Comparison of ENCODE assay signal across 40 cellular contexts in genomic region chr17:72208832-72209231, GRCh38.
"Had no signal": no experiment of that assay in that cellular context is flagged by ENCODE, and none has a peak within 500 bp of the region (broad histone marks: within the 10 kb centered on the region; RNA-seq: fewer than 3 reads in every experiment).

No MANE protein-coding gene starts in this region.

- H3K36me3 ChIP-seq: adrenal gland, ascending aorta, brain microvascular endothelial cell, breast epithelium, cardiac muscle cell had no signal

- ATAC-seq: activated naive CD4-positive, alpha-beta T cell treated with anti-CD3 and anti-CD28 coated beads, Interleukin-2, amount 50 U/mL, for 72 hours; activated naive CD8-positive, alpha-beta T cell treated with anti-CD3 and anti-CD28 coated beads, Interleukin-2, amount 50 U/mL, for 24 hours; activated T-cell treated with anti-CD3 and anti-CD28 coated beads, Interleukin-2, amount 50 U/mL, for 4 hours; activated T-cell treated with anti-CD3 and anti-CD28 coated beads, Interleukin-2, amount 50 U/mL, for 72 hours; activated T-helper 17 cell treated with anti-CD3 and anti-CD28 coated beads, Interleukin-2, amount 50 U/mL, for 72 hours; body of pancreas had no signal

- FAIRE-seq: astrocyte, bronchial epithelial cell had no signal

- H3K9me3 Mint-ChIP-seq: activated naive CD8-positive, alpha-beta T cell treated with anti-CD3 and anti-CD28 coated beads, Interleukin-2, amount 10 ng/mL, durations not matched to agents 7 days and 5 days; activated T-cell treated with anti-CD3 and anti-CD28 coated beads, Interleukin-2, amount 50 U/mL, for 24 hours; activated T-helper 1 cell treated with anti-CD3 and anti-CD28 coated beads, Interleukin-12 subunit alpha, Interleukin-12 subunit beta, Interleukin-2, Interleukin-4 antibody, amounts not matched to agents 30 ng/mL and 10 ng/mL and 1 ng/mL, durations not matched to agents 14 hours and 24 hours and 36 hours; activated T-helper 2 cell treated with anti-CD3 and anti-CD28 coated beads, Interferon-gamma antibody, Interleukin-2, Interleukin-4, amounts not matched to agents 10 μg/mL and 5 μg/mL and 100 μg/mL, durations not matched to agents 14 hours and 24 hours and 36 hours had no signal

- H3K27ac ChIP-seq: adrenal gland, ascending aorta, body of pancreas, brain microvascular endothelial cell, breast epithelium, cardiac muscle cell had no signal

- H3K4me1 ChIP-seq: adrenal gland, ascending aorta, body of pancreas, breast epithelium had no signal

- H3K27ac Mint-ChIP-seq: activated naive CD4-positive, alpha-beta T cell treated with anti-CD3 and anti-CD28 coated beads for 36 hours; activated naive CD4-positive, alpha-beta T cell treated with anti-CD3 and anti-CD28 coated beads, Interleukin-2, amount 10 ng/mL, durations not matched to agents 7 days and 5 days; activated naive CD4-positive, alpha-beta T cell treated with anti-CD3 and anti-CD28 coated beads, Interleukin-2, amount 50 U/mL, for 24 hours; activated naive CD4-positive, alpha-beta T cell treated with anti-CD3 and anti-CD28 coated beads, Interleukin-2, amount 50 U/mL, for 72 hours; activated naive CD8-positive, alpha-beta T cell; activated naive CD8-positive, alpha-beta T cell treated with anti-CD3 and anti-CD28 coated beads for 36 hours; activated naive CD8-positive, alpha-beta T cell treated with anti-CD3 and anti-CD28 coated beads, Interleukin-2, amount 10 ng/mL, durations not matched to agents 7 days and 5 days; activated naive CD8-positive, alpha-beta T cell treated with anti-CD3 and anti-CD28 coated beads, Interleukin-2, amount 50 U/mL, for 24 hours; activated T-cell treated with anti-CD3 and anti-CD28 coated beads, Interleukin-2, amount 50 U/mL, for 24 hours; activated T-cell treated with anti-CD3 and anti-CD28 coated beads, Interleukin-2, amount 50 U/mL, for 72 hours; activated T-helper 1 cell treated with anti-CD3 and anti-CD28 coated beads, Interleukin-12 subunit alpha, Interleukin-12 subunit beta, Interleukin-2, Interleukin-4 antibody, amounts not matched to agents 30 ng/mL and 10 ng/mL and 1 ng/mL, durations not matched to agents 14 hours and 24 hours and 36 hours; activated T-helper 17 cell treated with anti-CD3 and anti-CD28 coated beads, Interleukin-2, amount 50 U/mL, for 72 hours; activated T-helper 2 cell treated with anti-CD3 and anti-CD28 coated beads, Interferon-gamma antibody, Interleukin-2, Interleukin-4, amounts not matched to agents 10 μg/mL and 5 μg/mL and 100 μg/mL, durations not matched to agents 14 hours and 24 hours and 36 hours had no signal

- H3K36me3 Mint-ChIP-seq: activated naive CD4-positive, alpha-beta T cell treated with anti-CD3 and anti-CD28 coated beads, Interleukin-2, amount 10 ng/mL, durations not matched to agents 7 days and 5 days; activated naive CD4-positive, alpha-beta T cell treated with anti-CD3 and anti-CD28 coated beads, Interleukin-2, amount 50 U/mL, for 24 hours; activated naive CD8-positive, alpha-beta T cell; activated naive CD8-positive, alpha-beta T cell treated with anti-CD3 and anti-CD28 coated beads for 36 hours; activated naive CD8-positive, alpha-beta T cell treated with anti-CD3 and anti-CD28 coated beads, Interleukin-2, amount 10 ng/mL, durations not matched to agents 7 days and 5 days had no signal

- H3K27me3 Mint-ChIP-seq: activated naive CD8-positive, alpha-beta T cell treated with anti-CD3 and anti-CD28 coated beads, Interleukin-2, amount 10 ng/mL, durations not matched to agents 7 days and 5 days; activated naive CD8-positive, alpha-beta T cell treated with anti-CD3 and anti-CD28 coated beads, Interleukin-2, amount 50 U/mL, for 24 hours; brain; central memory CD8-positive, alpha-beta T cell had no signal

- H3K4me1 Mint-ChIP-seq: activated naive CD4-positive, alpha-beta T cell treated with anti-CD3 and anti-CD28 coated beads, Interleukin-2, amount 10 ng/mL, durations not matched to agents 7 days and 5 days; activated naive CD4-positive, alpha-beta T cell treated with anti-CD3 and anti-CD28 coated beads, Interleukin-2, amount 50 U/mL, for 24 hours; activated naive CD8-positive, alpha-beta T cell treated with anti-CD3 and anti-CD28 coated beads for 36 hours; activated naive CD8-positive, alpha-beta T cell treated with anti-CD3 and anti-CD28 coated beads, Interleukin-2, amount 10 ng/mL, durations not matched to agents 7 days and 5 days; activated naive CD8-positive, alpha-beta T cell treated with anti-CD3 and anti-CD28 coated beads, Interleukin-2, amount 50 U/mL, for 24 hours; activated T-helper 17 cell treated with anti-CD3 and anti-CD28 coated beads, Interleukin-2, amount 50 U/mL, for 72 hours; central memory CD8-positive, alpha-beta T cell had no signal

- H3K4me3 Mint-ChIP-seq: activated naive CD4-positive, alpha-beta T cell treated with anti-CD3 and anti-CD28 coated beads for 36 hours; activated naive CD4-positive, alpha-beta T cell treated with anti-CD3 and anti-CD28 coated beads, Interleukin-2, amount 10 ng/mL, durations not matched to agents 7 days and 5 days; activated naive CD4-positive, alpha-beta T cell treated with anti-CD3 and anti-CD28 coated beads, Interleukin-2, amount 50 U/mL, for 24 hours; activated naive CD8-positive, alpha-beta T cell; activated naive CD8-positive, alpha-beta T cell treated with anti-CD3 and anti-CD28 coated beads for 36 hours; activated naive CD8-positive, alpha-beta T cell treated with anti-CD3 and anti-CD28 coated beads, Interleukin-2, amount 10 ng/mL, durations not matched to agents 7 days and 5 days; activated naive CD8-positive, alpha-beta T cell treated with anti-CD3 and anti-CD28 coated beads, Interleukin-2, amount 50 U/mL, for 24 hours; activated T-cell treated with anti-CD3 and anti-CD28 coated beads, Interleukin-2, amount 50 U/mL, for 24 hours; activated T-cell treated with anti-CD3 and anti-CD28 coated beads, Interleukin-2, amount 50 U/mL, for 4 hours; activated T-cell treated with anti-CD3 and anti-CD28 coated beads, Interleukin-2, amount 50 U/mL, for 72 hours; activated T-helper 1 cell treated with anti-CD3 and anti-CD28 coated beads, Interleukin-12 subunit alpha, Interleukin-12 subunit beta, Interleukin-2, Interleukin-4 antibody, amounts not matched to agents 30 ng/mL and 10 ng/mL and 1 ng/mL, durations not matched to agents 14 hours and 24 hours and 36 hours; activated T-helper 17 cell treated with anti-CD3 and anti-CD28 coated beads, Interleukin-2, amount 50 U/mL, for 72 hours; brain; central memory CD8-positive, alpha-beta T cell had no signal

- DNase-seq: activated effector memory CD4-positive, alpha-beta T cell treated with anti-CD3 and anti-CD28 coated beads, Interleukin-2, amount 50 U/mL, for 16 hours; activated effector memory CD4-positive, alpha-beta T cell treated with Interleukin-2 at 50 U/mL for 16 hours; activated gamma-delta T cell; activated gamma-delta T cell treated with Interleukin-2 at 50 U/mL for 16 hours; activated naive CD4-positive, alpha-beta T cell; activated naive CD4-positive, alpha-beta T cell treated with anti-CD3 and anti-CD28 coated beads for 36 hours; activated naive CD4-positive, alpha-beta T cell treated with anti-CD3 and anti-CD28 coated beads, Interleukin-2, amount 10 ng/mL, durations not matched to agents 7 days and 5 days; activated naive CD4-positive, alpha-beta T cell treated with anti-CD3 and anti-CD28 coated beads, Interleukin-2, amount 50 U/mL, for 16 hours; activated naive CD4-positive, alpha-beta T cell treated with Interleukin-2 at 50 U/mL for 16 hours; activated naive CD8-positive, alpha-beta T cell treated with anti-CD3 and anti-CD28 coated beads for 36 hours; activated naive CD8-positive, alpha-beta T cell treated with anti-CD3 and anti-CD28 coated beads, Interleukin-2, amount 10 ng/mL, durations not matched to agents 7 days and 5 days; activated naive CD8-positive, alpha-beta T cell treated with anti-CD3 and anti-CD28 coated beads, Interleukin-2, amount 50 U/mL, for 24 hours; activated T-cell treated with anti-CD3 and anti-CD28 coated beads, Interleukin-2, amount 50 U/mL, for 1 hour; activated T-cell treated with anti-CD3 and anti-CD28 coated beads, Interleukin-2, amount 50 U/mL, for 24 hours; activated T-cell treated with anti-CD3 and anti-CD28 coated beads, Interleukin-2, amount 50 U/mL, for 4 hours; activated T-cell treated with anti-CD3 and anti-CD28 coated beads, Interleukin-2, amount 50 U/mL, for 48 hours; activated T-cell treated with anti-CD3 and anti-CD28 coated beads, Interleukin-2, amount 50 U/mL, for 72 hours; adrenal gland; amniotic stem cell; amygdala; anterior cingulate cortex; aorta; body of pancreas; brain microvascular endothelial cell; caudate nucleus; central memory CD4-positive, alpha-beta T cell; cerebellar nuclear complex had no signal

- H3K9me3 ChIP-seq: adrenal gland, ascending aorta, body of pancreas, breast epithelium had no signal

- H3K4me3 ChIP-seq: adrenal gland, ascending aorta, body of pancreas, breast epithelium, cardiac muscle cell had no signal

- H3K27me3 ChIP-seq: ascending aorta, body of pancreas, breast epithelium had no signal
